ENCODE assay signal across 12 cellular contexts in the genomic region with DNA sequence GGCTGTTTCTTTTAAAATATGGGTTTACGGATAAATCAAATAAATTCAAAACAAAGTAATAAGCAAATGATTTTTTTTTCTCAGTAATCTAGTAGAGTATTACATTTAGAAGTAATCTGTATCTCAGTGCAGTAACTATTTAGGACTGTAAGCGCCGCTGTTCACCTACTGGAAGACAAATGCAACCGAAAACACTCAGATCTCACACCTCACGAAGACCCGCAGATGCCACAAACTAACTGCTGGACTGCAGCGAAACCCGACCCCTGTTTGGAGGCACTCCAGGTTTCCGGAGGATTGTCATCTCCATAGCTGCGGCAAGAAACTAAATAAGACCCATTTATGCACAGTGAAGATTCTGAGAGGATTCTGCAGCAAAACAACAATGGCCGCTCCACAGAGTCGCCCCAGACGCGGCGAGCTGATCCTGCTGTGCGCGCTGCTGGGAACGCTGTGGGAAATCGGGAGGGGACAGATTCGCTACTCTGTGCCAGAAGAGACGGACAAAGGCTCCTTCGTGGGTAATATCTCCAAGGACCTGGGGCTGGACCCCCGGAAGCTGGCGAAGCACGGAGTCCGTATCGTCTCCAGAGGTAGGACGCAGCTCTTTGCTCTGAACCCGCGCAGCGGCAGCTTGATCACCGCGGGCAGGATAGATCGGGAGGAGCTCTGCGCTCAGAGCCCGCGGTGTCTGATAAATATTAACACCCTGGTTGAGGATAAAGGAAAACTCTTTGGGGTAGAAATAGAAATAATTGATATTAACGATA. TPM values are rescaled to one million over a fixed set of nuclear protein-coding genes. Genes with fewer than 3 reads are reported as not detected.
A peak's percentile ranks its signal among the peaks of the same experiment; 100 is the strongest.
DNase-seq lines count a peak whose midpoint lies in the region; ATAC-seq and TF ChIP-seq lines count a peak whose summit lies in the region.
"Had no signal": no experiment of that assay in that cellular context is flagged by ENCODE, and none has a peak within 500 bp of the region (broad histone marks: within the 10 kb centered on the region; RNA-seq: fewer than 3 reads in every experiment).

A gene (plus strand): TSS at position 205 of the 770 bp plus-strand sequence. CDS start 181 bp downstream, at position 386.

- H3K36me3 Mint-ChIP-seq in brain, result peaks cover 96% of the 10 kb centered on the region

- in situ Hi-C loops in G401 (cut with HindIII; ENCODE audit: low sequenced_read_pairs), result no loop called here

- peak within 1 kb of the TSS in 3 of 5 experiments; percentile 46 to 90 (median 76) for H3K4me3 Mint-ChIP-seq in brain
- H3K4me3 Mint-ChIP-seq: activated naive CD4-positive, alpha-beta T cell treated with anti-CD3 and anti-CD28 coated beads for 36 hours had no signal

- H3K4me1 Mint-ChIP-seq in brain, result peaks cover 35% of the 10 kb centered on the region

- H3K4me1 ChIP-seq in HCT116 (ENCODE audit: control insufficient read depth in 1 of 2, insufficient read depth in 2 of 2, low read length in 2 of 2), result no peaks in the 10 kb centered on the region
- H3K4me1 ChIP-seq: parathyroid adenoma had no signal

- H3K4me3 ChIP-seq in BJ (ENCODE audit: low read depth, low read length) (peak within 1 kb of the TSS; percentile 14; the same call in 1 of the 2 replicates), HCT116 (replicated peaks in 1 of 2; ENCODE audit: low read depth in 1 of 2, low read length in 2 of 2) (no peak within 1 kb of the TSS), neural cell (ENCODE audit: low read length) (peak within 1 kb of the TSS; percentile 53)

- H3K27ac Mint-ChIP-seq in brain, result no peak within 1 kb of the TSS
- H3K27ac Mint-ChIP-seq: activated naive CD4-positive, alpha-beta T cell treated with anti-CD3 and anti-CD28 coated beads for 36 hours had no signal

- H2AFZ ChIP-seq in HCT116 (ENCODE audit: low read depth, low read length, poor library complexity, severe bottlenecking) (no peak within 1 kb of the TSS), neural cell (ENCODE audit: low read depth, low read length) (no peak within 1 kb of the TSS)
- H2AFZ ChIP-seq: parathyroid adenoma had no signal

- peaks cover 78 to 95% (median 86%) of the 10 kb centered on the region in 5 experiments for H3K9me3 Mint-ChIP-seq in brain

- H3K27me3 Mint-ChIP-seq in brain, result peaks cover 14% of the 10 kb centered on the region

- no peaks in the 10 kb centered on the region for H3F3A ChIP-seq in neural cell (ENCODE audit: insufficient read depth, low read length, poor library complexity, severe bottlenecking)

- BruUV-seq in HCT116 (replicated peaks; lab: Mats Ljungman, UMichigan), result no TSS peak

- intact Hi-C loops in HCT116 (cut with micrococcal nuclease), result no loop called here

- no peaks in the 10 kb centered on the region for H3K9me3 ChIP-seq in HCT116 (ENCODE audit: control insufficient read depth in 1 of 2, insufficient read depth in 1 of 2, low read depth in 1 of 2, low read length in 2 of 2)
- peaks cover 49% of the 10 kb centered on the region for H3K9me3 ChIP-seq in neural cell (ENCODE audit: low read length)

- RAD21 ChIA-PET in HCT116 (lab: Charles Lee; ENCODE audit: low non-redundant PET in 1 of 2, low total read pairs in 2 of 2, uncharacterized antibody in 2 of 2, unreplicated experiment in 2 of 2), result no interaction called here

- no peak for TF ChIP-seq EP300 in neural cell (conservative IDR thresholded peaks at IDR 0.05; ENCODE audit: poor library complexity, severe bottlenecking)

- H3K27me3 ChIP-seq in BJ (ENCODE audit: control insufficient read depth, insufficient read depth, low read length) (no peaks in the 10 kb centered on the region), HCT116 (ENCODE audit: insufficient read depth, low read length) (no peaks in the 10 kb centered on the region), neural cell (ENCODE audit: insufficient read depth, low read depth, low read length) (no peaks in the 10 kb centered on the region)

- H3K36me3 ChIP-seq in BJ (ENCODE audit: control insufficient read depth, insufficient read depth, low read length) (0 out of 2 replicates have a peak, but pooled peaks cover 2% of the 10 kb centered on the region), HCT116 (ENCODE audit: control insufficient read depth in 1 of 2, insufficient read depth in 2 of 2, low read length in 2 of 2) (no peaks in the 10 kb centered on the region), neural cell (ENCODE audit: insufficient read depth, low read length) (no peaks in the 10 kb centered on the region)

- H3K27ac ChIP-seq in HCT116 (ENCODE audit: low read depth, low read length), result no peak within 1 kb of the TSS
- H3K27ac ChIP-seq in neural cell (ENCODE audit: low read length), result no peak within 1 kb of the TSS
- H3K27ac ChIP-seq: parathyroid adenoma had no signal

- TF ChIP-seq RAD21 in HCT116 (IDR thresholded peaks at IDR 0.05; ENCODE audit: low read depth), result peak; percentile 57
- no peak for TF ChIP-seq RAD21 in neural cell (conservative IDR thresholded peaks at IDR 0.05)

- CTCF ChIA-PET in BJ (lab: Yijun Ruan, JAX), result interaction anchor here (0.6 to 4.7 kb wide), 10 partner anchors 20 to 171 kb away, joined by 3 to 19 read pairs (median 4); a partner anchor contains a TSS
- CTCF ChIA-PET in HCT116 (lab: Charles Lee), result interaction anchor here (1.0 to 1.3 kb wide), 2 partner anchors 165 to 172 kb away, joined by 3 read pairs; no protein-coding TSS in a partner anchor

- ATAC-seq in HCT116 (peak; percentile 70), HG02852 (IDR thresholded peaks at IDR 0.05; ENCODE audit: unreplicated experiment) (no peak)
- ATAC-seq: left ventricle myocardium superior had no signal

- H4K20me1 ChIP-seq in HCT116 (ENCODE audit: insufficient read depth) (no peaks in the 10 kb centered on the region), neural cell (ENCODE audit: insufficient read depth) (no peaks in the 10 kb centered on the region)

- H3K79me2 ChIP-seq in HCT116 (ENCODE audit: insufficient read depth, low read length) (no peaks in the 10 kb centered on the region), neural cell (replicated peaks; ENCODE audit: insufficient read depth, low read length) (no peaks in the 10 kb centered on the region)
- H3K79me2 ChIP-seq: parathyroid adenoma had no signal

- DNase-seq in BJ (ENCODE audit: low read depth) (no peak), HCT116 (ENCODE audit: low read depth, low spot score) (peak; percentile 21), retina (no peak), G401 (ENCODE audit: low spot score) (no peak)
- DNase-seq: activated CD4-positive, alpha-beta T cell treated with anti-CD3 and anti-CD28 coated beads for 48 hours; activated naive CD4-positive, alpha-beta T cell treated with anti-CD3 and anti-CD28 coated beads for 36 hours; DND-41; left ventricle myocardium superior had no signal

- TF ChIP-seq CTCF in BJ (IDR thresholded peaks at IDR 0.05; ENCODE audit: insufficient read depth, low read depth, low read length) (0 out of 2 replicates have a peak, but pooled peaks have one; percentile 18), HCT116 (IDR thresholded peaks at IDR 0.05 in 2 of 3, conservative IDR thresholded peaks at IDR 0.05 in 1 of 3; ENCODE audit: borderline replicate concordance in 1 of 3, insufficient read depth in 1 of 3, low read depth in 2 of 3, low read length in 2 of 3) (peak; percentile 33 to 53 (median 52); a peak in 4 of 6 replicates), brain (conservative IDR thresholded peaks at IDR 0.05) (no peak), neural cell (IDR thresholded peaks at IDR 0.05; ENCODE audit: poor library complexity, severe bottlenecking) (no peak)

- POLR2A ChIA-PET in BJ (lab: Charles Lee) (interaction anchor here (0.9 kb wide), 1 partner anchor 168 kb away, joined by 3 read pairs; no protein-coding TSS in a partner anchor), HCT116 (lab: Charles Lee) (no interaction called here)

- no peak within 1 kb of the TSS for H3K4me2 ChIP-seq in HCT116 (ENCODE audit: low read length)
- H3K4me2 ChIP-seq in neural cell (ENCODE audit: low read length), result no peak within 1 kb of the TSS

- TF ChIP-seq POLR2A in HCT116 (IDR thresholded peaks at IDR 0.05; ENCODE audit: borderline replicate concordance, extremely low read depth, insufficient read depth, insufficient read length), result no peak

- H3K9ac ChIP-seq in HCT116 (ENCODE audit: low read length) (no peak within 1 kb of the TSS), neural cell (ENCODE audit: low read length) (no peak within 1 kb of the TSS)
- H3K9ac ChIP-seq: parathyroid adenoma had no signal

- H3K9me2 ChIP-seq in HCT116 (ENCODE audit: insufficient read depth) (no peaks in the 10 kb centered on the region), neural cell (ENCODE audit: insufficient read depth, low read length) (no peaks in the 10 kb centered on the region)

TF ChIP-seq in HCT116, 20 proteins besides CTCF, POLR2A, EP300 and RAD21:
- TF ChIP-seq, protein P1, sequence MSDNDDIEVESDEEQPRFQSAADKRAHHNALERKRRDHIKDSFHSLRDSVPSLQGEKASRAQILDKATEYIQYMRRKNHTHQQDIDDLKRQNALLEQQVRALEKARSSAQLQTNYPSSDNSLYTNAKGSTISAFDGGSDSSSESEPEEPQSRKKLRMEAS (IDR thresholded peaks at IDR 0.05), result peak; percentile 81
- no peak for TF ChIP-seq FOSL1 (IDR thresholded peaks at IDR 0.05; ENCODE audit: low read depth)

TF ChIP-seq in neural cell, 6 proteins besides CTCF, POLR2A, EP300 and RAD21 (continues in another document):
- TF ChIP-seq EZH2 (IDR thresholded peaks at IDR 0.05; ENCODE audit: borderline replicate concordance, insufficient read depth, low read length, poor library complexity, severe bottlenecking), result no peak
- TF ChIP-seq MXI1 (conservative IDR thresholded peaks at IDR 0.05; ENCODE audit: poor library complexity, severe bottlenecking), result no peak

RNA-seq across cellular contexts. Expression of the gene that starts here (rescaled TPM):
- polyA plus RNA-seq in BJ (2011; rRNA removed), result 0.72 and 0.77 TPM in 2 replicates
- 7.3 and 7.9 TPM in 2 replicates for polyA minus RNA-seq in BJ (2011; rRNA and poly(A)+ RNA removed)
- not detected for total RNA-seq in HCT116 (2021; ENCODE audit: unreplicated experiment)
- polyA plus RNA-seq in HCT116 (2012), result 0.02 and 0.10 TPM in 2 replicates
- 0.12 TPM for polyA plus RNA-seq in brain (ENCODE audit: insufficient read depth, low read depth, low replicate concordance)
- 0.19 and 0.38 TPM in 2 replicates for polyA plus RNA-seq in neural cell
- polyA minus RNA-seq in neural cell, result 4.1 and 5.6 TPM in 2 replicates
- not detected in 2 replicates for total RNA-seq in G401 (2014; rRNA removed; shearing (Covaris generic))
- total RNA-seq: activated naive CD4-positive, alpha-beta T cell treated with anti-CD3 and anti-CD28 coated beads for 36 hours had no signal

Comparison
In these comparisons a context has a peak if more than half of its experiments do, and no peak if none do; other contexts are left out.
1. Peak in DNase-seq and ATAC-seq in HCT116; RNA of the gene not detected or under 1 TPM.
2. H3K4me3 ChIP-seq: peak in BJ (single experiment) and neural cell (single experiment); none in HCT116 (0 of 2).
3. CTCF ChIP-seq: peak in BJ (single experiment) and HCT116 (3 of 3); none in brain (0 of 2) and neural cell (single experiment).